ENCODE assay signal across 15 cellular contexts in the genomic region with DNA sequence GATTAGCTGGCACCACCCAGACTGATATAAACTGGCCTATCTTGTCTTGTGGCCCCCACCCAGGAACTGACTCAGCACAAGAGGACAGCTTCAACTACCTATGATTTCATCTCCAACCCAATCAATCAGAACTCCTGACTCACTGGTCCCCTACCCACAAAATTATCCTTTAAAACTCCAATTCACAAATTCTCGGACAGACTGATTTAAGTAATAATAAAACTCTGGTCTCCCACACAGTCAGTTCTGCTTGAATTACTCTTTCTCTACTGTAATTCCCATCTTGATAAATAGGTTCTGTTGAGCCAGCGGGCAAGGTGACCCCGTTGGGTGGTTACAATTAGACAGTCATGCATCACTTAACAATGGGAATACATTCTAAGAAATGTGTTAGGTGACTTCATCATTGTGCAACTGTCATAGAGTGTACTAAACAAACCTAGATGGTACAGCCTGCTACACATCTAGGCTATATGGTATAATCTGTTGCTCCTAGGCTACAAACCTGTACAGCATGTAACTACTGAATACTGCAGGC. TPM values are rescaled to one million over a fixed set of nuclear protein-coding genes. Genes with fewer than 3 reads are reported as not detected.
A peak's percentile ranks its signal among the peaks of the same experiment; 100 is the strongest.
DNase-seq lines count a peak whose midpoint lies in the region; ATAC-seq, FAIRE-seq and TF ChIP-seq lines count a peak whose summit lies in the region.
"Had no signal": no experiment of that assay in that cellular context is flagged by ENCODE, and none has a peak within 500 bp of the region (broad histone marks: within the 10 kb centered on the region; RNA-seq: fewer than 3 reads in every experiment).

No MANE protein-coding gene starts in this region.

- in situ Hi-C loops in ACHN (cut with HindIII; ENCODE audit: low pct_ligation_motif_present, low pct_unique_long_range_greater_than_20kb, low sequenced_read_pairs): no loop called here

- H3K9me3 Mint-ChIP-seq in activated CD4-positive, alpha-beta T cell treated with anti-CD3 and anti-CD28 coated beads, Interleukin-2, amount 10 ng/mL, durations not matched to agents 24 days and 14 days: peaks cover 3% of the 10 kb centered on the region
- H3K9me3 Mint-ChIP-seq: natural killer cell treated with Interleukin-12 subunit alpha and Interleukin-12 subunit beta and Interleukin-15 and Interleukin-18, amount 100 ng/mL, for 72 hours had no signal

- FAIRE-seq in bronchial epithelial cell (lab: Jason Lieb, UNC): no peak

- peak overlapping the region; percentile 18 for H3K56ac ChIP-seq in mesendoderm (ENCODE audit: low read length)

- H3K27ac ChIP-seq in mesendoderm (ENCODE audit: low read depth, low read length): no peak overlapping the region
- H3K27ac ChIP-seq: body of pancreas had no signal

- H3K36me3 Mint-ChIP-seq in activated CD4-positive, alpha-beta T cell treated with anti-CD3 and anti-CD28 coated beads, Interleukin-2, amount 10 ng/mL, durations not matched to agents 24 days and 14 days (ENCODE audit: low read depth): peaks cover 18% of the 10 kb centered on the region
- H3K36me3 Mint-ChIP-seq: natural killer cell treated with Interleukin-12 subunit alpha and Interleukin-12 subunit beta and Interleukin-15 and Interleukin-18, amount 100 ng/mL, for 72 hours had no signal

- peaks cover 2% of the 10 kb centered on the region for H3K36me3 ChIP-seq in bronchial epithelial cell (ENCODE audit: control insufficient read depth, insufficient read depth, low read length)
- no peaks in the 10 kb centered on the region for H3K36me3 ChIP-seq in mesendoderm (ENCODE audit: control insufficient read depth, insufficient read depth, low read length)

- no peak overlapping the region for H2AK5ac ChIP-seq in mesendoderm (ENCODE audit: low read length)

- H3K4me3 ChIP-seq in bronchial epithelial cell (ENCODE audit: low read depth, low read length): no peak overlapping the region
- no peak overlapping the region for H3K4me3 ChIP-seq in mesendoderm (ENCODE audit: low read length)
- H3K4me3 ChIP-seq: body of pancreas had no signal

- H4K8ac ChIP-seq in mesendoderm (ENCODE audit: low read depth, low read length): no peak overlapping the region

- no peak overlapping the region for H3K4me2 ChIP-seq in mesendoderm (ENCODE audit: low read length)

- H3K4me1 ChIP-seq in mesendoderm (ENCODE audit: control insufficient read depth, low read depth, low read length): peaks cover 2% of the 10 kb centered on the region

- no peak overlapping the region for H2BK5ac ChIP-seq in mesendoderm (ENCODE audit: low read length)

- WGBS in mesendoderm (ENCODE audit: extremely low coverage, insufficient coverage, low lambda C conversion rate): 100% methylated on average over 1 of the region's 3 CpGs

- no peak overlapping the region for H3K4me3 Mint-ChIP-seq in activated CD4-positive, alpha-beta T cell treated with anti-CD3 and anti-CD28 coated beads, Interleukin-2, amount 10 ng/mL, durations not matched to agents 24 days and 14 days
- H3K4me3 Mint-ChIP-seq: natural killer cell treated with Interleukin-12 subunit alpha and Interleukin-12 subunit beta and Interleukin-15 and Interleukin-18, amount 100 ng/mL, for 72 hours had no signal

- H3K27me3 Mint-ChIP-seq in activated CD4-positive, alpha-beta T cell treated with anti-CD3 and anti-CD28 coated beads, Interleukin-2, amount 10 ng/mL, durations not matched to agents 24 days and 14 days: no peaks in the 10 kb centered on the region
- H3K27me3 Mint-ChIP-seq: natural killer cell treated with Interleukin-12 subunit alpha and Interleukin-12 subunit beta and Interleukin-15 and Interleukin-18, amount 100 ng/mL, for 72 hours had no signal

- no peak overlapping the region for H2BK120ac ChIP-seq in mesendoderm (ENCODE audit: low read depth, low read length)

- ATAC-seq in HG02938 (IDR thresholded peaks at IDR 0.05; ENCODE audit: unreplicated experiment): no peak
- ATAC-seq: body of pancreas; left colon; natural killer cell treated with Interleukin-12 subunit alpha and Interleukin-12 subunit beta and Interleukin-15 and Interleukin-18, amount 100 ng/mL, for 72 hours had no signal

- H3K4me1 Mint-ChIP-seq in activated CD4-positive, alpha-beta T cell treated with anti-CD3 and anti-CD28 coated beads, Interleukin-2, amount 10 ng/mL, durations not matched to agents 24 days and 14 days: peaks cover 20% of the 10 kb centered on the region

- H3K9ac ChIP-seq in mesendoderm (ENCODE audit: low read length): no peak overlapping the region

- H3K18ac ChIP-seq in mesendoderm (ENCODE audit: low read length): no peak overlapping the region

- intact Hi-C loops in activated CD4-positive, alpha-beta T cell treated with anti-CD3 and anti-CD28 coated beads, Interleukin-2, amount 10 ng/mL, durations not matched to agents 24 days and 14 days (cut with micrococcal nuclease): no loop called here

- H3K27me3 ChIP-seq in bronchial epithelial cell (ENCODE audit: control insufficient read depth, insufficient read depth, low read length) (no peaks in the 10 kb centered on the region), mesendoderm (ENCODE audit: insufficient read depth, low read length, poor library complexity) (no peaks in the 10 kb centered on the region)
- H3K27me3 ChIP-seq: body of pancreas had no signal

- H4K5ac ChIP-seq in mesendoderm (ENCODE audit: low read length): no peak overlapping the region

- no peak overlapping the region for H3K27ac Mint-ChIP-seq in activated CD4-positive, alpha-beta T cell treated with anti-CD3 and anti-CD28 coated beads, Interleukin-2, amount 10 ng/mL, durations not matched to agents 24 days and 14 days
- H3K27ac Mint-ChIP-seq: natural killer cell treated with Interleukin-12 subunit alpha and Interleukin-12 subunit beta and Interleukin-15 and Interleukin-18, amount 100 ng/mL, for 72 hours had no signal

- H3K79me2 ChIP-seq in mesendoderm (ENCODE audit: control insufficient read depth, insufficient read depth, low read length): peaks cover 46% of the 10 kb centered on the region

- DNase-seq in ACHN: peak; percentile 37
- DNase-seq in HT1080 (ENCODE audit: low read depth): peak; percentile 52
- peak; percentile 14 for DNase-seq in bronchial epithelial cell (ENCODE audit: low read depth)
- no peak for DNase-seq in mesendoderm
- no peak for DNase-seq in NCI-H2227 (lab: John Stamatoyannopoulos, UW; ENCODE audit: unreplicated experiment)
- DNase-seq in DMS 273 treated with DMSO at 0.1 percent for 48 hours (lab: John Stamatoyannopoulos, UW): no peak
- DNase-seq in activated CD4-positive, alpha-beta T cell treated with anti-CD3 and anti-CD28 coated beads, Interleukin-2, amount 10 ng/mL, durations not matched to agents 24 days and 14 days: no peak
- DNase-seq: activated CD4-positive, alpha-beta T cell treated with anti-CD3 and anti-CD28 coated beads for 48 hours; body of pancreas; DMS53; left colon; NCI-H1436; NCI-H510A treated with DMSO at 0.1 percent for 48 hours had no signal

- no peak overlapping the region for H2BK15ac ChIP-seq in mesendoderm (replicated peaks; ENCODE audit: low read depth)

- TF ChIP-seq CTCF in bronchial epithelial cell (IDR thresholded peaks at IDR 0.05; ENCODE audit: insufficient read depth, low read length, severe bottlenecking): no peak

- no peak overlapping the region for H3K23ac ChIP-seq in mesendoderm (ENCODE audit: low read length)

- H3K79me1 ChIP-seq in mesendoderm (ENCODE audit: low read length): peaks cover 6% of the 10 kb centered on the region

- no peak overlapping the region for H3K4ac ChIP-seq in mesendoderm (ENCODE audit: low read depth, low read length)

RNA-seq across cellular contexts. Expression of a gene that starts 48.1 kb away (rescaled TPM):
- 48.7 and 60.0 TPM in 2 replicates for total RNA-seq in HT1080 (2014; rRNA removed; shearing (Covaris generic))
- polyA plus RNA-seq in HT1080 (2015; cell fraction: cytosol; rRNA removed): 96.1 and 115 TPM in 2 replicates
- 232 and 242 TPM in 2 replicates for polyA plus RNA-seq in HT1080 (2015; cell fraction: nucleus; rRNA removed)
- total RNA-seq in bronchial epithelial cell: 44.8 and 73.2 TPM in 2 replicates
- polyA plus RNA-seq in mesendoderm (2013, experiment 1 of 2): 132 TPM
- 135 TPM for polyA plus RNA-seq in mesendoderm (2013, experiment 2 of 2)
- 130 and 138 TPM in 2 replicates for total RNA-seq in activated CD4-positive, alpha-beta T cell treated with anti-CD3 and anti-CD28 coated beads, Interleukin-2, amount 10 ng/mL, durations not matched to agents 24 days and 14 days

Comparison
In these comparisons a context has a peak if more than half of its experiments do, and no peak if none do; other contexts are left out.
1. DNase-seq: peak in ACHN (single experiment), HT1080 (single experiment) and bronchial epithelial cell (single experiment); none in mesendoderm (single experiment), NCI-H2227 (single experiment), DMS 273 treated with DMSO at 0.1 percent for 48 hours (single experiment) and activated CD4-positive, alpha-beta T cell treated with anti-CD3 and anti-CD28 coated beads, Interleukin-2, amount 10 ng/mL, durations not matched to agents 24 days and 14 days (single experiment).